22 cellular contexts compared by ENCODE assay signal in genomic region chr14:79411403-79412174, GRCh38.
A peak's percentile ranks its signal among the peaks of the same experiment; 100 is the strongest.
DNase-seq lines count a peak whose midpoint lies in the region; ATAC-seq and TF ChIP-seq lines count a peak whose summit lies in the region.
"Had no signal": no experiment of that assay in that cellular context is flagged by ENCODE, and none has a peak within 500 bp of the region (broad histone marks: within the 10 kb centered on the region; RNA-seq: fewer than 3 reads in every experiment).

No MANE protein-coding gene starts in this region.

- no peak overlapping the region; the same call in 1 of the 2 replicates for H3K23ac ChIP-seq in IMR-90 (ENCODE audit: low read depth, low read length)

- H2AFZ ChIP-seq in IMR-90 (replicated peaks; ENCODE audit: low read length, poor library complexity): no peak overlapping the region

- peak overlapping the region; percentile 50; the same call in 1 of the 2 replicates for H4K5ac ChIP-seq in IMR-90 (ENCODE audit: low read depth, low read length)

- H2BK5ac ChIP-seq in IMR-90 (ENCODE audit: low read depth, low read length, poor library complexity, severe bottlenecking): peak overlapping the region; percentile 80

- TF ChIP-seq POLR2A in IMR-90 (IDR thresholded peaks at IDR 0.05; ENCODE audit: low read depth, low read length) (no peak), thyroid gland (IDR thresholded peaks at IDR 0.05) (no peak)

- no peak overlapping the region for H3K9ac ChIP-seq in IMR-90 (ENCODE audit: low read depth, low read length)
- H3K9ac ChIP-seq: BLaER1 had no signal

- H3K9me1 ChIP-seq in IMR-90 (ENCODE audit: insufficient read depth, low read length): no peaks in the 10 kb centered on the region

- H2BK15ac ChIP-seq in IMR-90 (ENCODE audit: low read depth, low read length): 0 out of 3 replicates have a peak overlapping the region, but pooled peaks have one; percentile 30

- dilution Hi-C loops in IMR-90 (cut with HindIII; ENCODE audit: low sequenced_read_pairs, unreplicated experiment): no loop called here

- peak; percentile 64 for ATAC-seq in IMR-90 (ENCODE audit: low read depth)
- ATAC-seq: A549; CD8-positive, alpha-beta T cell had no signal

- 60% methylated on average over 1 of the region's 3 CpGs; no CpG with 5 or more reads in 1 of the 2 experiments for WGBS in IMR-90 (ENCODE audit: extremely low coverage in 2 of 2, insufficient read length in 1 of 2), 2 experiments
- WGBS in thyroid gland, 2 donors: 82 to 88% methylated on average over 3 of the region's 3 CpGs

- H3K36me3 ChIP-seq in IMR-90 (ENCODE audit: control insufficient read depth, insufficient read depth, low read length) (no peaks in the 10 kb centered on the region), thyroid gland (no peaks in the 10 kb centered on the region)
- H3K36me3 ChIP-seq: BLaER1, MG63 had no signal

- peak overlapping the region; percentile 86; the same call in 1 of the 2 replicates for H3K27ac ChIP-seq in C4-2B
- no peak overlapping the region for H3K27ac ChIP-seq in IMR-90 (ENCODE audit: insufficient read depth, low read length)
- no peak overlapping the region for H3K27ac ChIP-seq in thyroid gland
- H3K27ac ChIP-seq: A549, BLaER1 had no signal

- peak overlapping the region; percentile 2; the same call in 1 of the 2 replicates for H2AK5ac ChIP-seq in IMR-90 (ENCODE audit: low read depth, low read length)

- POLR2A ChIA-PET in IMR-90 (lab: Charles Lee; ENCODE audit: unreplicated experiment): no interaction called here

- H4K8ac ChIP-seq in IMR-90 (ENCODE audit: low read depth in 2 of 2, low read length in 2 of 2): no peak overlapping the region

- H3K4ac ChIP-seq in IMR-90 (ENCODE audit: low read depth, low read length): no peak overlapping the region; the same call in 1 of the 2 replicates

- H3K4me3 ChIP-seq in IMR-90 (ENCODE audit: insufficient read depth, low read depth, low read length): no peak overlapping the region
- H3K4me3 ChIP-seq in astrocyte of the spinal cord (ENCODE audit: low read depth, low read length): no peak overlapping the region
- H3K4me3 ChIP-seq in thyroid gland (replicated peaks in 1 of 3): no peak overlapping the region
- H3K4me3 ChIP-seq: A549, BLaER1, MG63 had no signal

- no peak overlapping the region for H3K56ac ChIP-seq in IMR-90 (ENCODE audit: extremely low read depth, insufficient read depth, low read length)

- DNase-seq in IMR-90: peak; percentile 66
- DNase-seq in astrocyte of the spinal cord (ENCODE audit: low read depth, low spot score): peak; percentile 13
- DNase-seq in iris pigment epithelial cell (ENCODE audit: low read depth): peak; percentile 3
- no peak for DNase-seq in thyroid gland
- DNase-seq in cerebellar cortex (ENCODE audit: low spot score): no peak
- no peak for DNase-seq in posterior cingulate gyrus
- DNase-seq: CD8-positive, alpha-beta T cell; DMS79 treated with DMSO at 0.1 percent for 48 hours; H9; MG63; NCI-H1048; NCI-H1436 treated with DMSO at 0.1 percent for 48 hours; NCI-H2029 treated with DMSO at 0.1 percent for 48 hours; NCI-H2171; NCI-H446; NCI-H526 treated with DMSO at 0.1 percent for 48 hours; NK-92 treated with Interleukin-12 subunit alpha and Interleukin-12 subunit beta, amount 100 ng/mL, for 24 hours; RPMI8226; SIG-M5 had no signal

- no TSS peak for BruUV-seq in IMR-90 (replicated peaks; lab: Mats Ljungman, UMichigan)

- no peaks in the 10 kb centered on the region for H3K27me3 ChIP-seq in IMR-90 (ENCODE audit: control insufficient read depth, insufficient read depth, low read length)
- H3K27me3 ChIP-seq in thyroid gland: no peaks in the 10 kb centered on the region
- H3K27me3 ChIP-seq: BLaER1, MG63 had no signal

- no peak overlapping the region for H2AK9ac ChIP-seq in IMR-90 (replicated peaks; ENCODE audit: low read depth, low read length, poor library complexity)

- H4K20me1 ChIP-seq in IMR-90 (ENCODE audit: insufficient read depth, low read length): no peaks in the 10 kb centered on the region
- H4K20me1 ChIP-seq: BLaER1 had no signal

- H3K4me1 ChIP-seq in IMR-90 (ENCODE audit: control insufficient read depth, insufficient read depth, low read length) (no peaks in the 10 kb centered on the region; the same call in 1 of the 2 replicates), thyroid gland (no peaks in the 10 kb centered on the region)
- H3K4me1 ChIP-seq: A549, BLaER1 had no signal

- TF ChIP-seq CTCF in C4-2B (conservative IDR thresholded peaks at IDR 0.05): no peak
- TF ChIP-seq CTCF in IMR-90 (conservative IDR thresholded peaks at IDR 0.05; ENCODE audit: low read depth, low read length): no peak
- TF ChIP-seq CTCF in astrocyte of the spinal cord (IDR thresholded peaks at IDR 0.05; ENCODE audit: low read depth, low read length): no peak
- no peak for TF ChIP-seq CTCF in thyroid gland (IDR thresholded peaks at IDR 0.05)

- CTCF ChIA-PET in IMR-90 (lab: Yijun Ruan, JAX): interaction anchor here (0.7 to 1.2 kb wide), 2 partner anchors 14 to 26 kb away, joined by 3 to 4 read pairs; no protein-coding TSS in a partner anchor

- peak overlapping the region; percentile 76; the same call in 1 of the 2 replicates for H3K18ac ChIP-seq in IMR-90 (ENCODE audit: low read depth, low read length)

- 0 out of 2 replicates have a peak overlapping the region, but pooled peaks have one; percentile 40 for H3K14ac ChIP-seq in IMR-90 (replicated peaks; ENCODE audit: low read depth, low read length)

- H3K79me1 ChIP-seq in IMR-90 (ENCODE audit: low read depth in 1 of 2, low read length in 2 of 2): no peaks in the 10 kb centered on the region; a peak in 1 of 4 replicates

- no peak for TF ChIP-seq RAD21 in IMR-90 (IDR thresholded peaks at IDR 0.05; ENCODE audit: low read length)

- peak overlapping the region; percentile 55; the same call in 1 of the 2 replicates for H3K4me2 ChIP-seq in IMR-90 (ENCODE audit: low read depth, low read length)
- H3K4me2 ChIP-seq: A549, BLaER1 had no signal

- H2BK20ac ChIP-seq in IMR-90 (ENCODE audit: low read depth, low read length): no peak overlapping the region; the same call in 1 of the 2 replicates

- intact Hi-C loops in IMR-90 (cut with micrococcal nuclease) (no loop called here), thyroid gland (cut with DNase I) (no loop called here), posterior cingulate gyrus (cut with DNase I) (no loop called here)

- H3K9me3 ChIP-seq in IMR-90 (ENCODE audit: control insufficient read depth, insufficient read depth, low read length) (no peaks in the 10 kb centered on the region), thyroid gland (no peaks in the 10 kb centered on the region)
- H3K9me3 ChIP-seq: A549, BLaER1, MG63 had no signal

- in situ Hi-C loops in IMR-90 (cut with MboI; ENCODE audit: low sequenced_read_pairs) (no loop called here), astrocyte of the spinal cord (cut with HindIII; ENCODE audit: low sequenced_read_pairs) (no loop called here)

- peak overlapping the region; percentile 43; the same call in 1 of the 2 replicates for H2BK120ac ChIP-seq in IMR-90 (ENCODE audit: low read depth, low read length)

- H4K91ac ChIP-seq in IMR-90 (ENCODE audit: insufficient read depth, low read depth, low read length): no peak overlapping the region

TF ChIP-seq in IMR-90, 13 proteins besides CTCF, POLR2A, EP300 and RAD21:
- TF ChIP-seq FOS (IDR thresholded peaks at IDR 0.05; ENCODE audit: low read depth, low read length) (no peak), SMC3 (IDR thresholded peaks at IDR 0.05; ENCODE audit: low read depth, low read length) (no peak), CHD1 (IDR thresholded peaks at IDR 0.05; ENCODE audit: low read depth, low read length) (no peak)
TF ChIP-seq in IMR-90: peak in this region for 0.

Comparison
In these comparisons a context has a peak if more than half of its experiments do, and no peak if none do; other contexts are left out.
1. DNase-seq: peak in IMR-90 (single experiment), astrocyte of the spinal cord (single experiment) and iris pigment epithelial cell (single experiment); none in thyroid gland (0 of 2), cerebellar cortex (single experiment) and posterior cingulate gyrus (0 of 10).